Comparison of ENCODE assay signal across 1 cellular context in the genomic region with DNA sequence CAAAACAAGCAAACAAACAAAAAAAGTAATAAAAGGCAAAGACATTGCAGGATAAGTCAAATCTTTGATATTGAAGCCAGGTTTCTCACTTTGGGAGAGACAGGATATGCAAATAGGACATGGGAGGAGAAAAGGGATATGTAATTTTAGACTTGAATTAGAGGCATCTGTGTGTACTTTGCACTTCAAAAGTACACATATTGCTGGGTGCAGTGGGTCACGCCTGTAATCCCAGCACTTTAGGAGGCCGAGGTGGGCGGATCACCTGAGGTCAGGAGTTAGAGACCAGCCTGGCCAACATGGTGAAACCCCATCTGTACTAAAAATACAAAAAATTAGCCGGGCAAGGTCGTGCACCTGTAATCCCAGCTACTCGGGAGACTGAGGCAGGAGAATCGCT.
TF ChIP-seq lines count a peak whose summit lies in the region.
"Not testable (repeated sequence)": the region's sequence is repeated elsewhere in the genome, so short reads cannot be mapped to it uniquely, and the experiment has no call there.

No MANE protein-coding gene starts in this region.

TF ChIP-seq in HepG2, 621 proteins besides CTCF, POLR2A, EP300 and RAD21 (continues in another document):
- TF ChIP-seq ZNF501 (CRISPR knock-in tag; IDR thresholded peaks at IDR 0.05), result peak; percentile 42; the same call in 1 of the 2 replicates
- not testable (repeated sequence) for TF ChIP-seq TCF12, FOXA1 (IDR thresholded peaks at IDR 0.05)
- 0 out of 2 replicates have a peak, but pooled peaks have one; percentile 37 for TF ChIP-seq TCF12 (CRISPR knock-in tag; IDR thresholded peaks at IDR 0.05)
- peak; percentile 73 for TF ChIP-seq SIX1 (CRISPR knock-in tag; IDR thresholded peaks at IDR 0.05; ENCODE audit: borderline replicate concordance)
- TF ChIP-seq, protein P1, sequence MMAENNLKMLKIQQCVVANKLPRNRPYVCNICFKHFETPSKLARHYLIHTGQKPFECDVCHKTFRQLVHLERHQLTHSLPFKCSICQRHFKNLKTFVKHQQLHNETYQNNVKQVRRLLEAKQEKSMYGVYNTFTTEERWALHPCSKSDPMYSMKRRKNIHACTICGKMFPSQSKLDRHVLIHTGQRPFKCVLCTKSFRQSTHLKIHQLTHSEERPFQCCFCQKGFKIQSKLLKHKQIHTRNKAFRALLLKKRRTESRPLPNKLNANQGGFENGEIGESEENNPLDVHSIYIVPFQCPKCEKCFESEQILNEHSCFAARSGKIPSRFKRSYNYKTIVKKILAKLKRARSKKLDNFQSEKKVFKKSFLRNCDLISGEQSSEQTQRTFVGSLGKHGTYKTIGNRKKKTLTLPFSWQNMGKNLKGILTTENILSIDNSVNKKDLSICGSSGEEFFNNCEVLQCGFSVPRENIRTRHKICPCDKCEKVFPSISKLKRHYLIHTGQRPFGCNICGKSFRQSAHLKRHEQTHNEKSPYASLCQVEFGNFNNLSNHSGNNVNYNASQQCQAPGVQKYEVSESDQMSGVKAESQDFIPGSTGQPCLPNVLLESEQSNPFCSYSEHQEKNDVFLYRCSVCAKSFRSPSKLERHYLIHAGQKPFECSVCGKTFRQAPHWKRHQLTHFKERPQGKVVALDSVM (CRISPR knock-in tag; IDR thresholded peaks at IDR 0.05), result 0 out of 2 replicates have a peak, but pooled peaks have one; percentile 30
- TF ChIP-seq RARA (CRISPR knock-in tag; IDR thresholded peaks at IDR 0.05), result peak; percentile 76
- 0 out of 2 replicates have a peak, but pooled peaks have one; percentile 4 for TF ChIP-seq FOXK2 (IDR thresholded peaks at IDR 0.05)
- TF ChIP-seq SAP130 (CRISPR knock-in tag; IDR thresholded peaks at IDR 0.05; ENCODE audit: low read depth), result 0 out of 2 replicates have a peak, but pooled peaks have one; percentile 28
- TF ChIP-seq, protein P2, sequence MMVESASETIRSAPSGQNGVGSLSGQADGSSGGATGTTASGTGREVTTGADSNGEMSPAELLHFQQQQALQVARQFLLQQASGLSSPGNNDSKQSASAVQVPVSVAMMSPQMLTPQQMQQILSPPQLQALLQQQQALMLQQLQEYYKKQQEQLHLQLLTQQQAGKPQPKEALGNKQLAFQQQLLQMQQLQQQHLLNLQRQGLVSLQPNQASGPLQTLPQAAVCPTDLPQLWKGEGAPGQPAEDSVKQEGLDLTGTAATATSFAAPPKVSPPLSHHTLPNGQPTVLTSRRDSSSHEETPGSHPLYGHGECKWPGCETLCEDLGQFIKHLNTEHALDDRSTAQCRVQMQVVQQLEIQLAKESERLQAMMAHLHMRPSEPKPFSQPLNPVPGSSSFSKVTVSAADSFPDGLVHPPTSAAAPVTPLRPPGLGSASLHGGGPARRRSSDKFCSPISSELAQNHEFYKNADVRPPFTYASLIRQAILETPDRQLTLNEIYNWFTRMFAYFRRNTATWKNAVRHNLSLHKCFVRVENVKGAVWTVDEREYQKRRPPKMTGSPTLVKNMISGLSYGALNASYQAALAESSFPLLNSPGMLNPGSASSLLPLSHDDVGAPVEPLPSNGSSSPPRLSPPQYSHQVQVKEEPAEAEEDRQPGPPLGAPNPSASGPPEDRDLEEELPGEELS (CRISPR knock-in tag; IDR thresholded peaks at IDR 0.05), result peak; percentile 49; the same call in 1 of the 2 replicates
- peak; percentile 68; the same call in 1 of the 2 replicates for TF ChIP-seq SP5 (CRISPR knock-in tag; IDR thresholded peaks at IDR 0.05; ENCODE audit: borderline replicate concordance, low read depth)
- TF ChIP-seq, protein P3, sequence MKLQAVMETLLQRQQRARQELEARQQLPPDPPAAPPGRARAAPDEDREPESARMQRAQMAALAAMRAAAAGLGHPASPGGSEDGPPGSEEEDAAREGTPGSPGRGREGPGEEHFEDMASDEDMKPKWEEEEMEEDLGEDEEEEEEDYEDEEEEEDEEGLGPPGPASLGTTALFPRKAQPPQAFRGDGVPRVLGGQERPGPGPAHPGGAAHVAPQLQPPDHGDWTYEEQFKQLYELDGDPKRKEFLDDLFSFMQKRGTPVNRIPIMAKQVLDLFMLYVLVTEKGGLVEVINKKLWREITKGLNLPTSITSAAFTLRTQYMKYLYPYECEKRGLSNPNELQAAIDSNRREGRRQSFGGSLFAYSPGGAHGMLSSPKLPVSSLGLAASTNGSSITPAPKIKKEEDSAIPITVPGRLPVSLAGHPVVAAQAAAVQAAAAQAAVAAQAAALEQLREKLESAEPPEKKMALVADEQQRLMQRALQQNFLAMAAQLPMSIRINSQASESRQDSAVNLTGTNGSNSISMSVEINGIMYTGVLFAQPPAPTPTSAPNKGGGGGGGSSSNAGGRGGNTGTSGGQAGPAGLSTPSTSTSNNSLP (IDR thresholded peaks at IDR 0.05; ENCODE audit: low read depth, low read length), result 0 out of 2 replicates have a peak, but pooled peaks have one; percentile 42
- TF ChIP-seq TBX2 (CRISPR knock-in tag; IDR thresholded peaks at IDR 0.05; ENCODE audit: borderline replicate concordance), result peak; percentile 78
- peak; percentile 65; the same call in 1 of the 2 replicates for TF ChIP-seq RXRB (CRISPR knock-in tag; IDR thresholded peaks at IDR 0.05; ENCODE audit: borderline replicate concordance)
- 0 out of 2 replicates have a peak, but pooled peaks have one; percentile 37 for TF ChIP-seq ZNF292 (CRISPR knock-in tag; IDR thresholded peaks at IDR 0.05; ENCODE audit: borderline replicate concordance, low read depth)
- peak; percentile 70 for TF ChIP-seq BCL6 (CRISPR knock-in tag; IDR thresholded peaks at IDR 0.05)
- TF ChIP-seq, protein P4, sequence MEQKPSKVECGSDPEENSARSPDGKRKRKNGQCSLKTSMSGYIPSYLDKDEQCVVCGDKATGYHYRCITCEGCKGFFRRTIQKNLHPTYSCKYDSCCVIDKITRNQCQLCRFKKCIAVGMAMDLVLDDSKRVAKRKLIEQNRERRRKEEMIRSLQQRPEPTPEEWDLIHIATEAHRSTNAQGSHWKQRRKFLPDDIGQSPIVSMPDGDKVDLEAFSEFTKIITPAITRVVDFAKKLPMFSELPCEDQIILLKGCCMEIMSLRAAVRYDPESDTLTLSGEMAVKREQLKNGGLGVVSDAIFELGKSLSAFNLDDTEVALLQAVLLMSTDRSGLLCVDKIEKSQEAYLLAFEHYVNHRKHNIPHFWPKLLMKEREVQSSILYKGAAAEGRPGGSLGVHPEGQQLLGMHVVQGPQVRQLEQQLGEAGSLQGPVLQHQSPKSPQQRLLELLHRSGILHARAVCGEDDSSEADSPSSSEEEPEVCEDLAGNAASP (CRISPR knock-in tag; IDR thresholded peaks at IDR 0.05; ENCODE audit: borderline replicate concordance), result peak; percentile 91
- TF ChIP-seq MEF2D (CRISPR knock-in tag; IDR thresholded peaks at IDR 0.05), result peak; percentile 41; the same call in 1 of the 2 replicates
- TF ChIP-seq, protein P5, sequence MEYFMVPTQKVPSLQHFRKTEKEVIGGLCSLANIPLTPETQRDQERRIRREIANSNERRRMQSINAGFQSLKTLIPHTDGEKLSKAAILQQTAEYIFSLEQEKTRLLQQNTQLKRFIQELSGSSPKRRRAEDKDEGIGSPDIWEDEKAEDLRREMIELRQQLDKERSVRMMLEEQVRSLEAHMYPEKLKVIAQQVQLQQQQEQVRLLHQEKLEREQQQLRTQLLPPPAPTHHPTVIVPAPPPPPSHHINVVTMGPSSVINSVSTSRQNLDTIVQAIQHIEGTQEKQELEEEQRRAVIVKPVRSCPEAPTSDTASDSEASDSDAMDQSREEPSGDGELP (IDR thresholded peaks at IDR 0.05; ENCODE audit: borderline replicate concordance, low read depth), result peak; percentile 33; the same call in 1 of the 2 replicates
- TF ChIP-seq, protein P6, sequence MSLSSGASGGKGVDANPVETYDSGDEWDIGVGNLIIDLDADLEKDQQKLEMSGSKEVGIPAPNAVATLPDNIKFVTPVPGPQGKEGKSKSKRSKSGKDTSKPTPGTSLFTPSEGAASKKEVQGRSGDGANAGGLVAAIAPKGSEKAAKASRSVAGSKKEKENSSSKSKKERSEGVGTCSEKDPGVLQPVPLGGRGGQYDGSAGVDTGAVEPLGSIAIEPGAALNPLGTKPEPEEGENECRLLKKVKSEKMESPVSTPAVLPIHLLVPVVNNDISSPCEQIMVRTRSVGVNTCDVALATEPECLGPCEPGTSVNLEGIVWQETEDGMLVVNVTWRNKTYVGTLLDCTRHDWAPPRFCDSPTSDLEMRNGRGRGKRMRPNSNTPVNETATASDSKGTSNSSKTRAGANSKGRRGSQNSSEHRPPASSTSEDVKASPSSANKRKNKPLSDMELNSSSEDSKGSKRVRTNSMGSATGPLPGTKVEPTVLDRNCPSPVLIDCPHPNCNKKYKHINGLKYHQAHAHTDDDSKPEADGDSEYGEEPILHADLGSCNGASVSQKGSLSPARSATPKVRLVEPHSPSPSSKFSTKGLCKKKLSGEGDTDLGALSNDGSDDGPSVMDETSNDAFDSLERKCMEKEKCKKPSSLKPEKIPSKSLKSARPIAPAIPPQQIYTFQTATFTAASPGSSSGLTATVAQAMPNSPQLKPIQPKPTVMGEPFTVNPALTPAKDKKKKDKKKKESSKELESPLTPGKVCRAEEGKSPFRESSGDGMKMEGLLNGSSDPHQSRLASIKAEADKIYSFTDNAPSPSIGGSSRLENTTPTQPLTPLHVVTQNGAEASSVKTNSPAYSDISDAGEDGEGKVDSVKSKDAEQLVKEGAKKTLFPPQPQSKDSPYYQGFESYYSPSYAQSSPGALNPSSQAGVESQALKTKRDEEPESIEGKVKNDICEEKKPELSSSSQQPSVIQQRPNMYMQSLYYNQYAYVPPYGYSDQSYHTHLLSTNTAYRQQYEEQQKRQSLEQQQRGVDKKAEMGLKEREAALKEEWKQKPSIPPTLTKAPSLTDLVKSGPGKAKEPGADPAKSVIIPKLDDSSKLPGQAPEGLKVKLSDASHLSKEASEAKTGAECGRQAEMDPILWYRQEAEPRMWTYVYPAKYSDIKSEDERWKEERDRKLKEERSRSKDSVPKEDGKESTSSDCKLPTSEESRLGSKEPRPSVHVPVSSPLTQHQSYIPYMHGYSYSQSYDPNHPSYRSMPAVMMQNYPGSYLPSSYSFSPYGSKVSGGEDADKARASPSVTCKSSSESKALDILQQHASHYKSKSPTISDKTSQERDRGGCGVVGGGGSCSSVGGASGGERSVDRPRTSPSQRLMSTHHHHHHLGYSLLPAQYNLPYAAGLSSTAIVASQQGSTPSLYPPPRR (CRISPR knock-in tag; IDR thresholded peaks at IDR 0.05; ENCODE audit: borderline replicate concordance), result peak; percentile 54; the same call in 1 of the 2 replicates
- peak; percentile 74; the same call in 1 of the 2 replicates for TF ChIP-seq FOXA1 (CRISPR knock-in tag; IDR thresholded peaks at IDR 0.05)
- TF ChIP-seq, protein P7, sequence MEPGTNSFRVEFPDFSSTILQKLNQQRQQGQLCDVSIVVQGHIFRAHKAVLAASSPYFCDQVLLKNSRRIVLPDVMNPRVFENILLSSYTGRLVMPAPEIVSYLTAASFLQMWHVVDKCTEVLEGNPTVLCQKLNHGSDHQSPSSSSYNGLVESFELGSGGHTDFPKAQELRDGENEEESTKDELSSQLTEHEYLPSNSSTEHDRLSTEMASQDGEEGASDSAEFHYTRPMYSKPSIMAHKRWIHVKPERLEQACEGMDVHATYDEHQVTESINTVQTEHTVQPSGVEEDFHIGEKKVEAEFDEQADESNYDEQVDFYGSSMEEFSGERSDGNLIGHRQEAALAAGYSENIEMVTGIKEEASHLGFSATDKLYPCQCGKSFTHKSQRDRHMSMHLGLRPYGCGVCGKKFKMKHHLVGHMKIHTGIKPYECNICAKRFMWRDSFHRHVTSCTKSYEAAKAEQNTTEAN (CRISPR knock-in tag; conservative IDR thresholded peaks at IDR 0.05), result 0 out of 2 replicates have a peak, but pooled peaks have one; percentile 42
- 0 out of 2 replicates have a peak, but pooled peaks have one; percentile 14 for TF ChIP-seq NR2F6 (IDR thresholded peaks at IDR 0.05)
- peak; percentile 63 for TF ChIP-seq NR2F6 (CRISPR knock-in tag; IDR thresholded peaks at IDR 0.05)
- TF ChIP-seq RXRA (CRISPR knock-in tag; IDR thresholded peaks at IDR 0.05), result peak; percentile 84; the same call in 1 of the 2 replicates
- TF ChIP-seq, protein P8, sequence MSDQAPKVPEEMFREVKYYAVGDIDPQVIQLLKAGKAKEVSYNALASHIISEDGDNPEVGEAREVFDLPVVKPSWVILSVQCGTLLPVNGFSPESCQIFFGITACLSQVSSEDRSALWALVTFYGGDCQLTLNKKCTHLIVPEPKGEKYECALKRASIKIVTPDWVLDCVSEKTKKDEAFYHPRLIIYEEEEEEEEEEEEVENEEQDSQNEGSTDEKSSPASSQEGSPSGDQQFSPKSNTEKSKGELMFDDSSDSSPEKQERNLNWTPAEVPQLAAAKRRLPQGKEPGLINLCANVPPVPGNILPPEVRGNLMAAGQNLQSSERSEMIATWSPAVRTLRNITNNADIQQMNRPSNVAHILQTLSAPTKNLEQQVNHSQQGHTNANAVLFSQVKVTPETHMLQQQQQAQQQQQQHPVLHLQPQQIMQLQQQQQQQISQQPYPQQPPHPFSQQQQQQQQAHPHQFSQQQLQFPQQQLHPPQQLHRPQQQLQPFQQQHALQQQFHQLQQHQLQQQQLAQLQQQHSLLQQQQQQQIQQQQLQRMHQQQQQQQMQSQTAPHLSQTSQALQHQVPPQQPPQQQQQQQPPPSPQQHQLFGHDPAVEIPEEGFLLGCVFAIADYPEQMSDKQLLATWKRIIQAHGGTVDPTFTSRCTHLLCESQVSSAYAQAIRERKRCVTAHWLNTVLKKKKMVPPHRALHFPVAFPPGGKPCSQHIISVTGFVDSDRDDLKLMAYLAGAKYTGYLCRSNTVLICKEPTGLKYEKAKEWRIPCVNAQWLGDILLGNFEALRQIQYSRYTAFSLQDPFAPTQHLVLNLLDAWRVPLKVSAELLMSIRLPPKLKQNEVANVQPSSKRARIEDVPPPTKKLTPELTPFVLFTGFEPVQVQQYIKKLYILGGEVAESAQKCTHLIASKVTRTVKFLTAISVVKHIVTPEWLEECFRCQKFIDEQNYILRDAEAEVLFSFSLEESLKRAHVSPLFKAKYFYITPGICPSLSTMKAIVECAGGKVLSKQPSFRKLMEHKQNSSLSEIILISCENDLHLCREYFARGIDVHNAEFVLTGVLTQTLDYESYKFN (CRISPR knock-in tag; conservative IDR thresholded peaks at IDR 0.05), result peak; percentile 73
- peak; percentile 26; the same call in 1 of the 2 replicates for TF ChIP-seq GATAD2A (CRISPR knock-in tag; IDR thresholded peaks at IDR 0.05)
- TF ChIP-seq, protein P9, sequence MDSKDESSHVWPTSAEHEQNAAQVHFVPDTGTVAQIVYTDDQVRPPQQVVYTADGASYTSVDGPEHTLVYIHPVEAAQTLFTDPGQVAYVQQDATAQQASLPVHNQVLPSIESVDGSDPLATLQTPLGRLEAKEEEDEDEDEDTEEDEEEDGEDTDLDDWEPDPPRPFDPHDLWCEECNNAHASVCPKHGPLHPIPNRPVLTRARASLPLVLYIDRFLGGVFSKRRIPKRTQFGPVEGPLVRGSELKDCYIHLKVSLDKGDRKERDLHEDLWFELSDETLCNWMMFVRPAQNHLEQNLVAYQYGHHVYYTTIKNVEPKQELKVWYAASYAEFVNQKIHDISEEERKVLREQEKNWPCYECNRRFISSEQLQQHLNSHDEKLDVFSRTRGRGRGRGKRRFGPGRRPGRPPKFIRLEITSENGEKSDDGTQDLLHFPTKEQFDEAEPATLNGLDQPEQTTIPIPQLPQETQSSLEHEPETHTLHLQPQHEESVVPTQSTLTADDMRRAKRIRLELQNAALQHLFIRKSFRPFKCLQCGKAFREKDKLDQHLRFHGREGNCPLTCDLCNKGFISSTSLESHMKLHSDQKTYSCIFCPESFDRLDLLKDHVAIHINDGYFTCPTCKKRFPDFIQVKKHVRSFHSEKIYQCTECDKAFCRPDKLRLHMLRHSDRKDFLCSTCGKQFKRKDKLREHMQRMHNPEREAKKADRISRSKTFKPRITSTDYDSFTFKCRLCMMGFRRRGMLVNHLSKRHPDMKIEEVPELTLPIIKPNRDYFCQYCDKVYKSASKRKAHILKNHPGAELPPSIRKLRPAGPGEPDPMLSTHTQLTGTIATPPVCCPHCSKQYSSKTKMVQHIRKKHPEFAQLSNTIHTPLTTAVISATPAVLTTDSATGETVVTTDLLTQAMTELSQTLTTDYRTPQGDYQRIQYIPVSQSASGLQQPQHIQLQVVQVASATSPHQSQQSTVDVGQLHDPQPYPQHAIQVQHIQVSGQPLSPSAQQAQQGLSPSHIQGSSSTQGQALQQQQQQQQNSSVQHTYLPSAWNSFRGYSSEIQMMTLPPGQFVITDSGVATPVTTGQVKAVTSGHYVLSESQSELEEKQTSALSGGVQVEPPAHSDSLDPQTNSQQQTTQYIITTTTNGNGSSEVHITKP (CRISPR knock-in tag; IDR thresholded peaks at IDR 0.05; ENCODE audit: low read depth), result 0 out of 2 replicates have a peak, but pooled peaks have one; percentile 29
- TF ChIP-seq SIX4 (CRISPR knock-in tag; IDR thresholded peaks at IDR 0.05), result peak; percentile 42; the same call in 1 of the 2 replicates
